8 cellular contexts compared by ENCODE assay signal in genomic region chr15:31265871-31266711, GRCh38.
DNase-seq lines count a peak whose midpoint lies in the region; ATAC-seq, FAIRE-seq and TF ChIP-seq lines count a peak whose summit lies in the region.

No MANE protein-coding gene starts in this region.

- no peak for TF ChIP-seq POLR2A in GM12891 (IDR thresholded peaks at IDR 0.05; ENCODE audit: low read depth, low read length)

- DNase-seq in GM12891 (ENCODE audit: insufficient read length, low spot score) (peak; percentile 80), MV-4-11 (lab: John Stamatoyannopoulos, UW) (peak; percentile 98), globus pallidus (ENCODE audit: low spot score) (peak; percentile 50), GOT3 (lab: John Stamatoyannopoulos, UW) (no peak), NCI-H2081 treated with DMSO at 0.1 percent for 48 hours (lab: John Stamatoyannopoulos, UW) (no peak)
- peak; percentile 36 for DNase-seq in activated CD8-positive, alpha-beta memory T cell treated with anti-CD3 and anti-CD28 coated beads, Interleukin-2, amount 50 U/mL, for 1 hour (ENCODE audit: extremely low read depth)
- peak; percentile 32 to 44 for DNase-seq in stimulated activated CD4-positive, alpha-beta T cell treated with anti-CD3 and anti-CD28 coated beads, Interleukin-1b, Interleukin-23, amount 100 ng/mL, for 4 hours (ENCODE audit: low read depth in 2 of 2)

- ATAC-seq in GM21825 (IDR thresholded peaks at IDR 0.05; ENCODE audit: unreplicated experiment), result peak; percentile 46

- peak; percentile 96 for FAIRE-seq in GM12891 (lab: Jason Lieb, UNC)

TF ChIP-seq in GM12891, 5 proteins besides CTCF, POLR2A, EP300 and RAD21:
- peak; percentile 68; the same call in 1 of the 2 replicates for TF ChIP-seq POLR2AphosphoS5 (IDR thresholded peaks at IDR 0.05; ENCODE audit: low read depth, low read length)
- no peak for TF ChIP-seq TAF1 (IDR thresholded peaks at IDR 0.05; ENCODE audit: low read depth, low read length)
- no peak for TF ChIP-seq PAX5 (IDR thresholded peaks at IDR 0.05; ENCODE audit: insufficient read depth, low read length, severe bottlenecking)
- TF ChIP-seq POU2F2 (IDR thresholded peaks at IDR 0.05; ENCODE audit: low read depth, low read length), result 0 out of 2 replicates have a peak, but pooled peaks have one; percentile 6
- TF ChIP-seq SPI1 (IDR thresholded peaks at IDR 0.05; ENCODE audit: low read depth, low read length), result no peak

Comparison
In these comparisons a context has a peak if more than half of its experiments do, and no peak if none do; other contexts are left out.
1. DNase-seq: peak in GM12891 (single experiment), MV-4-11 (single experiment), activated CD8-positive, alpha-beta memory T cell treated with anti-CD3 and anti-CD28 coated beads, Interleukin-2, amount 50 U/mL, for 1 hour (single experiment), globus pallidus (single experiment) and stimulated activated CD4-positive, alpha-beta T cell treated with anti-CD3 and anti-CD28 coated beads, Interleukin-1b, Interleukin-23, amount 100 ng/mL, for 4 hours (2 of 2); none in GOT3 (single experiment) and NCI-H2081 treated with DMSO at 0.1 percent for 48 hours (single experiment).